Comparison of ENCODE assay signal across 1 cellular context in genomic region chr6:90284236-90284744, GRCh38.
TF ChIP-seq lines count a peak whose summit lies in the region.

No MANE protein-coding gene starts in this region.

TF ChIP-seq in IMR-90, 13 proteins besides CTCF, POLR2A, EP300 and RAD21 (continued from another document):
- TF ChIP-seq CHD1 (IDR thresholded peaks at IDR 0.05; ENCODE audit: low read depth, low read length) (0 out of 2 replicates have a peak, but pooled peaks have one; percentile 76), MAZ (IDR thresholded peaks at IDR 0.05; ENCODE audit: borderline replicate concordance, low read depth, low read length) (peak; percentile 38; the same call in 1 of the 2 replicates), SMC3 (IDR thresholded peaks at IDR 0.05; ENCODE audit: low read depth, low read length) (peak; percentile 28), RFX5 (IDR thresholded peaks at IDR 0.05; ENCODE audit: low read depth, low read length) (no peak)
